8 cellular contexts compared by ENCODE assay signal in the genomic region with DNA sequence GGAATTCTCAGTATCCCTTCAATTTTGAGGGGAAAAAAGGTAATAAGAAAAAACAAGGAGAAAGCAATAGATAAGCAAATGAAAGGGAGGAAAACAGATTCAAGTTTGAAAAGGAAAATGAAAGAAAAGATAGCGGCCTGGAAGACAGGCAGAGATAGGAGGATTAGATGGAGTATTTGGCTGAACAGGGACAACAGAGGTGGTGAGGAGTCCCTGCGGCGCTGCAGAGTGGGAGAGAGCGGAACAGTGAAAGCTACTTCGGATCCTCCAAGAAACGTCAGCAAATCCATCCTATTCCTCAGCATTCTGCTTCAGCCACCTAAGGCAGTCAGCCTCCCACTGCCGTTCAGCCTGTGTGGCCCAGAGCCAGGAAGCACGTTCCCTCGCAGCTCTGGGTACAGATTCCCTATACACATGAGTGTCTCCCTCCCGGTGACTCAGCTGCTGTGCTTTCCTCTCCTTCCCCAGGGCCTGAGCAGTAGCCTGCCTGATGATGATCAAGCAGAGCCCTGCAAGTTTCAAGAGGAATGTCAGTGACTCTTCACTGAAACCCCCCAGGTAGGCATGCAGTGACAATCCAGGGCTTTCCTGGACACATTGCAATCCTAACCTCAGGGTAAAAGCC. TPM values are rescaled to one million over a fixed set of nuclear protein-coding genes. Genes with fewer than 3 reads are reported as not detected.
DNase-seq lines count a peak whose midpoint lies in the region; ATAC-seq and TF ChIP-seq lines count a peak whose summit lies in the region.

No MANE protein-coding gene starts in this region.

- 0 out of 2 replicates have a peak overlapping the region, but pooled peaks have one; percentile 14 for H3K4me2 ChIP-seq in GM23338
- H3K4me2 ChIP-seq in trophoblast cell (ENCODE audit: low read length): peak overlapping the region; percentile 38

- H3K27me3 Mint-ChIP-seq in GM23338 (ENCODE audit: insufficient read depth, low read depth, poor library complexity): peaks cover 11% of the 10 kb centered on the region
- H3K27me3 Mint-ChIP-seq in stimulated activated naive B cell treated with anti-CD40 and anti-IgM and Interleukin-4, amounts not matched to agents 10 μg/mL and 1 μg/mL and 100 μg/mL, for 72 hours: peaks cover 11% of the 10 kb centered on the region in 2 donors

- peaks cover 22% of the 10 kb centered on the region for H3K4me1 Mint-ChIP-seq in GM23338
- H3K4me1 Mint-ChIP-seq in stimulated activated naive B cell treated with anti-CD40 and anti-IgM and Interleukin-4, amounts not matched to agents 10 μg/mL and 1 μg/mL and 100 μg/mL, for 72 hours: peaks cover 6 to 12% of the 10 kb centered on the region in 2 donors

- H3K4me3 ChIP-seq in GM23338 (no peak overlapping the region), trophoblast cell (ENCODE audit: low read depth, low read length) (no peak overlapping the region)

- peak overlapping the region; percentile 61 for H2BK120ac ChIP-seq in trophoblast cell (ENCODE audit: insufficient read depth, low read length, poor library complexity)

- no peaks in the 10 kb centered on the region for H3K9me3 Mint-ChIP-seq in GM23338
- H3K9me3 Mint-ChIP-seq in stimulated activated naive B cell treated with anti-CD40 and anti-IgM and Interleukin-4, amounts not matched to agents 10 μg/mL and 1 μg/mL and 100 μg/mL, for 72 hours: no peaks in the 10 kb centered on the region

- H3K27me3 ChIP-seq in GM23338 (ENCODE audit: insufficient read depth): no peaks in the 10 kb centered on the region
- no peaks in the 10 kb centered on the region for H3K27me3 ChIP-seq in trophoblast cell (ENCODE audit: insufficient read depth, low read length)

- H3K4me1 ChIP-seq in GM23338 (ENCODE audit: insufficient read depth) (peaks cover 17% of the 10 kb centered on the region), trophoblast cell (ENCODE audit: control insufficient read depth in 1 of 2, insufficient read depth in 2 of 2, low read length in 2 of 2) (peaks cover 17% of the 10 kb centered on the region in 2 experiments)

- no peak overlapping the region for H2AK5ac ChIP-seq in trophoblast cell (ENCODE audit: low read length)

- peak overlapping the region; percentile 77 for H2BK5ac ChIP-seq in trophoblast cell (ENCODE audit: low read depth, low read length, poor library complexity)

- no CpG with 5 or more reads among the region's 10 CpGs for WGBS in trophoblast cell (ENCODE audit: extremely low coverage, insufficient coverage, insufficient read length)

- H3K9me2 ChIP-seq in GM23338 (ENCODE audit: insufficient read depth): no peaks in the 10 kb centered on the region

- H4K91ac ChIP-seq in trophoblast cell (ENCODE audit: low read depth, low read length): peak overlapping the region; percentile 81

- peak overlapping the region; percentile 60; the same call in 1 of the 2 replicates for H3K27ac Mint-ChIP-seq in GM23338
- H3K27ac Mint-ChIP-seq in stimulated activated naive B cell treated with anti-CD40 and anti-IgM and Interleukin-4, amounts not matched to agents 10 μg/mL and 1 μg/mL and 100 μg/mL, for 72 hours: no peak overlapping the region

- H4K8ac ChIP-seq in trophoblast cell (ENCODE audit: low read depth, low read length): peak overlapping the region; percentile 77

- peak overlapping the region; percentile 79 for H2BK12ac ChIP-seq in trophoblast cell (ENCODE audit: low read length)

- peaks cover 19% of the 10 kb centered on the region for H3K79me1 ChIP-seq in trophoblast cell (ENCODE audit: low read length)

- H3K4me3 Mint-ChIP-seq in GM23338: peak overlapping the region; percentile 33; the same call in 1 of the 3 replicates
- no peak overlapping the region for H3K4me3 Mint-ChIP-seq in stimulated activated naive B cell treated with anti-CD40 and anti-IgM and Interleukin-4, amounts not matched to agents 10 μg/mL and 1 μg/mL and 100 μg/mL, for 72 hours

- H4K20me1 ChIP-seq in GM23338 (replicated peaks; ENCODE audit: insufficient read depth): no peaks in the 10 kb centered on the region

- H3K36me3 Mint-ChIP-seq in GM23338 (ENCODE audit: low read depth): no peaks in the 10 kb centered on the region
- H3K36me3 Mint-ChIP-seq in stimulated activated naive B cell treated with anti-CD40 and anti-IgM and Interleukin-4, amounts not matched to agents 10 μg/mL and 1 μg/mL and 100 μg/mL, for 72 hours: no peaks in the 10 kb centered on the region

- no peak overlapping the region for H3K14ac ChIP-seq in trophoblast cell (ENCODE audit: low read length)

- DNase-seq in GM23338 (ENCODE audit: low spot score) (peak; percentile 55), SHP77 treated with DMSO at 0.1 percent for 48 hours (lab: John Stamatoyannopoulos, UW) (peak; percentile 12), fibroblast of the conjunctiva (ENCODE audit: low read depth) (peak; percentile 43), trophoblast cell (peak; percentile 98), NCI-H2196 treated with DMSO at 0.1 percent for 48 hours (lab: John Stamatoyannopoulos, UW; ENCODE audit: unreplicated experiment) (no peak), NCI-H2196 (lab: John Stamatoyannopoulos, UW; ENCODE audit: unreplicated experiment) (no peak)
- DNase-seq in stimulated activated naive B cell treated with anti-CD40 and anti-IgM and Interleukin-4, amounts not matched to agents 10 μg/mL and 1 μg/mL and 100 μg/mL, for 72 hours: no peak

- peak overlapping the region; percentile 82; the same call in 1 of the 2 replicates for H2AFZ ChIP-seq in GM23338
- H2AFZ ChIP-seq in trophoblast cell (ENCODE audit: insufficient read depth, low read length, poor library complexity): peak overlapping the region; percentile 77

- H3K36me3 ChIP-seq in GM23338 (ENCODE audit: insufficient read depth): no peaks in the 10 kb centered on the region
- no peaks in the 10 kb centered on the region for H3K36me3 ChIP-seq in trophoblast cell (ENCODE audit: control insufficient read depth in 1 of 2, insufficient read depth in 2 of 2, low read length in 2 of 2)

- H3K9ac ChIP-seq in trophoblast cell (ENCODE audit: low read length): no peak overlapping the region

- no peak overlapping the region for H3K4ac ChIP-seq in trophoblast cell (ENCODE audit: low read depth, low read length)

- H3K79me2 ChIP-seq in GM23338 (replicated peaks; ENCODE audit: insufficient read depth) (no peaks in the 10 kb centered on the region), trophoblast cell (ENCODE audit: control insufficient read depth, insufficient read depth, low read length, poor library complexity) (peaks cover 2% of the 10 kb centered on the region)

- no peak for TF ChIP-seq CTCF in GM23338 (conservative IDR thresholded peaks at IDR 0.05; ENCODE audit: low read depth in 2 of 2)

- no peak overlapping the region for H4K12ac ChIP-seq in trophoblast cell (ENCODE audit: low read depth, low read length)

- H3K18ac ChIP-seq in trophoblast cell (ENCODE audit: low read length): no peak overlapping the region

- no peak overlapping the region for H3K23ac ChIP-seq in trophoblast cell (ENCODE audit: low read length)

- H3K27ac ChIP-seq in GM23338 (ENCODE audit: low read depth): no peak overlapping the region
- H3K27ac ChIP-seq in trophoblast cell (ENCODE audit: low read depth, low read length): peak overlapping the region; percentile 93

- ATAC-seq in GM23338 (peak; percentile 90), HG02798 (IDR thresholded peaks at IDR 0.05; ENCODE audit: poor library complexity, unreplicated experiment) (no peak)
- ATAC-seq in stimulated activated naive B cell treated with anti-CD40 and anti-IgM and Interleukin-4, amounts not matched to agents 10 μg/mL and 1 μg/mL and 100 μg/mL, for 72 hours (replicated peaks): no peak

- no peaks in the 10 kb centered on the region for H3F3A ChIP-seq in GM23338 (replicated peaks; ENCODE audit: low read depth)

- H3K9me3 ChIP-seq in trophoblast cell (ENCODE audit: insufficient read depth, low read depth, low read length): no peaks in the 10 kb centered on the region

TF ChIP-seq in GM23338, 12 proteins besides CTCF, POLR2A, EP300 and RAD21:
- TF ChIP-seq ETS1 (IDR thresholded peaks at IDR 0.05): no peak
- no peak for TF ChIP-seq EZH2phosphoT487 (IDR thresholded peaks at IDR 0.05; ENCODE audit: unreplicated experiment)
- TF ChIP-seq POLR2AphosphoS5 (IDR thresholded peaks at IDR 0.05; ENCODE audit: low read depth): no peak
- no peak for TF ChIP-seq ZNF114 (CRISPR knock-in tag; IDR thresholded peaks at IDR 0.05)

RNA-seq across cellular contexts. Expression of gene CDYL, which starts 43.4 kb away (rescaled TPM):
- total RNA-seq in GM23338 (2014; rRNA removed; shearing (Covaris generic)): 123 and 128 TPM in 2 replicates
- polyA plus RNA-seq in GM23338 (2016; fragmentation: Nextera tagmentation; extraction: Ambion mirVana): 61.6 and 67.2 TPM in 2 replicates
- 136 and 138 TPM in 2 replicates for polyA plus RNA-seq in trophoblast cell (2013)

Comparison
In these comparisons a context has a peak if more than half of its experiments do, and no peak if none do; other contexts are left out.
1. DNase-seq: peak in GM23338 (single experiment), SHP77 treated with DMSO at 0.1 percent for 48 hours (single experiment), fibroblast of the conjunctiva (single experiment) and trophoblast cell (2 of 2); none in NCI-H2196 treated with DMSO at 0.1 percent for 48 hours (single experiment), stimulated activated naive B cell treated with anti-CD40 and anti-IgM and Interleukin-4, amounts not matched to agents 10 μg/mL and 1 μg/mL and 100 μg/mL, for 72 hours (single experiment) and NCI-H2196 (single experiment).